Comparison of ENCODE assay signal across 1 cellular context in genomic region chr14:24315807-24316596, GRCh38.
A peak's percentile ranks its signal among the peaks of the same experiment; 100 is the strongest.
TF ChIP-seq lines count a peak whose summit lies in the region.

No MANE protein-coding gene starts in this region.

TF ChIP-seq in HepG2, 621 proteins besides CTCF, POLR2A, EP300 and RAD21 (continued from another document and continues in another):
- TF ChIP-seq ZBTB40 (IDR thresholded peaks at IDR 0.05): no peak
- peak; percentile 95 for TF ChIP-seq ZBTB40 (CRISPR knock-in tag; IDR thresholded peaks at IDR 0.05)
- TF ChIP-seq ZNF225 (CRISPR knock-in tag; IDR thresholded peaks at IDR 0.05): peak; percentile 97
- TF ChIP-seq ZNF282 (IDR thresholded peaks at IDR 0.05; ENCODE audit: partially characterized antibody): no peak
- no peak for TF ChIP-seq BHLHE40 (IDR thresholded peaks at IDR 0.05; ENCODE audit: low read length)
- TF ChIP-seq TBX2 (CRISPR knock-in tag; IDR thresholded peaks at IDR 0.05; ENCODE audit: borderline replicate concordance): peak; percentile 89
- TF ChIP-seq ZNF773 (CRISPR knock-in tag; IDR thresholded peaks at IDR 0.05; ENCODE audit: borderline replicate concordance): peak; percentile 99
- peak; percentile 99 for TF ChIP-seq TOPORS (CRISPR knock-in tag; IDR thresholded peaks at IDR 0.05)
- peak; percentile 79; the same call in 1 of the 2 replicates for TF ChIP-seq ZC3H4 (CRISPR knock-in tag; IDR thresholded peaks at IDR 0.05; ENCODE audit: borderline replicate concordance)
- no peak for TF ChIP-seq ZNF672 (CRISPR knock-in tag; IDR thresholded peaks at IDR 0.05)
- TF ChIP-seq NFYC (CRISPR knock-in tag; IDR thresholded peaks at IDR 0.05): peak; percentile 64
- peak; percentile 94 for TF ChIP-seq JUN (CRISPR knock-in tag; IDR thresholded peaks at IDR 0.05)
- peak; percentile 100 for TF ChIP-seq ZNF776 (CRISPR knock-in tag; IDR thresholded peaks at IDR 0.05)
- TF ChIP-seq HNRNPK (IDR thresholded peaks at IDR 0.05; ENCODE audit: low read depth, low read length, poor library complexity, severe bottlenecking): peak; percentile 67
- TF ChIP-seq ELK4 (CRISPR knock-in tag; IDR thresholded peaks at IDR 0.05; ENCODE audit: borderline replicate concordance): peak; percentile 90; the same call in 1 of the 2 replicates
- TF ChIP-seq PCBP1 (IDR thresholded peaks at IDR 0.05; ENCODE audit: borderline replicate concordance, low read depth, low read length): no peak
- peak; percentile 88; the same call in 1 of the 2 replicates for TF ChIP-seq ZNF468 (CRISPR knock-in tag; IDR thresholded peaks at IDR 0.05)
- no peak for TF ChIP-seq ZFP91 (CRISPR knock-in tag; IDR thresholded peaks at IDR 0.05; ENCODE audit: borderline replicate concordance)
- TF ChIP-seq PPARG (CRISPR knock-in tag; conservative IDR thresholded peaks at IDR 0.05): peak; percentile 93
- peak; percentile 92 for TF ChIP-seq HNRNPLL (IDR thresholded peaks at IDR 0.05; ENCODE audit: low read depth, low read length, poor library complexity, severe bottlenecking)
- no peak for TF ChIP-seq TRIM24 (CRISPR knock-in tag; IDR thresholded peaks at IDR 0.05)
- peak; percentile 91 for TF ChIP-seq THAP9 (CRISPR knock-in tag; IDR thresholded peaks at IDR 0.05; ENCODE audit: borderline replicate concordance)
- TF ChIP-seq ZNF251 (CRISPR knock-in tag; IDR thresholded peaks at IDR 0.05): peak; percentile 96
- TF ChIP-seq ZNF430 (CRISPR knock-in tag; IDR thresholded peaks at IDR 0.05): 0 out of 2 replicates have a peak, but pooled peaks have one; percentile 52
- TF ChIP-seq ZNF513 (CRISPR knock-in tag; conservative IDR thresholded peaks at IDR 0.05): peak; percentile 90; the same call in 1 of the 2 replicates
- TF ChIP-seq FOSL2 (CRISPR knock-in tag; IDR thresholded peaks at IDR 0.05): peak; percentile 55
- TF ChIP-seq SIX1 (CRISPR knock-in tag; IDR thresholded peaks at IDR 0.05; ENCODE audit: borderline replicate concordance): no peak
- peak; percentile 96 for TF ChIP-seq HBP1 (CRISPR knock-in tag; IDR thresholded peaks at IDR 0.05; ENCODE audit: low read depth)
- TF ChIP-seq PAXIP1 (CRISPR knock-in tag; conservative IDR thresholded peaks at IDR 0.05): peak; percentile 62; the same call in 1 of the 2 replicates
